In genomic region chr5:142834504-142834903, GRCh38 we compare ENCODE assay signal across 20 cellular contexts.
"Had no signal": no experiment of that assay in that cellular context is flagged by ENCODE, and none has a peak within 500 bp of the region (broad histone marks: within the 10 kb centered on the region; RNA-seq: fewer than 3 reads in every experiment).

No MANE protein-coding gene starts in this region.

- H3K27me3 ChIP-seq: upper lobe of right lung had no signal

- H3K27ac Mint-ChIP-seq: activated B cell treated with CpG ODN at 0.5 μM for 24 hours; activated naive CD8-positive, alpha-beta T cell treated with anti-CD3 and anti-CD28 coated beads for 36 hours; activated T-helper 2 cell treated with anti-CD3 and anti-CD28 coated beads, Interferon-gamma antibody, Interleukin-2, Interleukin-4, amounts not matched to agents 10 μg/mL and 5 μg/mL and 100 μg/mL, durations not matched to agents 14 hours and 24 hours and 36 hours; nephron progenitor cell had no signal

- H3K4me3 Mint-ChIP-seq: activated B cell treated with CpG ODN at 0.5 μM for 24 hours; activated naive CD8-positive, alpha-beta T cell treated with anti-CD3 and anti-CD28 coated beads for 36 hours; activated T-cell treated with anti-CD3 and anti-CD28 coated beads, Interleukin-2, amount 50 U/mL, for 4 hours; nephron progenitor cell had no signal

- H3K4me3 ChIP-seq: lung, smooth muscle cell, upper lobe of right lung had no signal

- H3K4me1 Mint-ChIP-seq: activated B cell treated with CpG ODN at 0.5 μM for 24 hours had no signal

- H3K9me3 ChIP-seq: upper lobe of right lung had no signal

- H3K36me3 ChIP-seq: upper lobe of right lung had no signal

- ATAC-seq: activated T-cell treated with anti-CD3 and anti-CD28 coated beads, Interleukin-2, amount 50 U/mL, for 4 hours; sciatic nerve; upper lobe of right lung had no signal

- H3K9me3 Mint-ChIP-seq: activated B cell treated with CpG ODN at 0.5 μM for 24 hours; activated naive CD8-positive, alpha-beta T cell treated with anti-CD3 and anti-CD28 coated beads for 36 hours; activated T-cell treated with anti-CD3 and anti-CD28 coated beads, Interleukin-2, amount 50 U/mL, for 4 hours; activated T-helper 2 cell treated with anti-CD3 and anti-CD28 coated beads, Interferon-gamma antibody, Interleukin-2, Interleukin-4, amounts not matched to agents 10 μg/mL and 5 μg/mL and 100 μg/mL, durations not matched to agents 14 hours and 24 hours and 36 hours; nephron progenitor cell had no signal

- DNase-seq: activated B cell treated with CpG ODN at 0.5 μM for 24 hours; activated CD4-positive, alpha-beta T cell treated with anti-CD3 and anti-CD28 coated beads for 4 hours; activated CD4-positive, alpha-beta T cell treated with anti-CD3 and anti-CD28 coated beads, Interleukin-2, amount 50 U/mL, for 48 hours; activated CD8-positive, alpha-beta memory T cell treated with anti-CD3 and anti-CD28 coated beads, Interleukin-2, amount 50 U/mL, for 48 hours; activated naive CD4-positive, alpha-beta T cell; activated naive CD8-positive, alpha-beta T cell treated with anti-CD3 and anti-CD28 coated beads for 36 hours; activated T-cell treated with anti-CD3 and anti-CD28 coated beads, Interleukin-2, amount 50 U/mL, for 4 hours; central memory CD4-positive, alpha-beta T cell; nephron progenitor cell; nucleus accumbens; stimulated activated CD4-positive, alpha-beta T cell treated with anti-CD3 and anti-CD28 coated beads, Interleukin-15, amount 100 ng/mL, for 24 hours; stimulated activated naive CD4-positive, alpha-beta T cell; T-helper 9 cell; upper lobe of right lung had no signal

- H3K27me3 Mint-ChIP-seq: activated B cell treated with CpG ODN at 0.5 μM for 24 hours; activated naive CD8-positive, alpha-beta T cell treated with anti-CD3 and anti-CD28 coated beads for 36 hours had no signal

- H3K27ac ChIP-seq: epithelial cell of prostate, parathyroid adenoma, upper lobe of right lung had no signal
